In the genomic region with DNA sequence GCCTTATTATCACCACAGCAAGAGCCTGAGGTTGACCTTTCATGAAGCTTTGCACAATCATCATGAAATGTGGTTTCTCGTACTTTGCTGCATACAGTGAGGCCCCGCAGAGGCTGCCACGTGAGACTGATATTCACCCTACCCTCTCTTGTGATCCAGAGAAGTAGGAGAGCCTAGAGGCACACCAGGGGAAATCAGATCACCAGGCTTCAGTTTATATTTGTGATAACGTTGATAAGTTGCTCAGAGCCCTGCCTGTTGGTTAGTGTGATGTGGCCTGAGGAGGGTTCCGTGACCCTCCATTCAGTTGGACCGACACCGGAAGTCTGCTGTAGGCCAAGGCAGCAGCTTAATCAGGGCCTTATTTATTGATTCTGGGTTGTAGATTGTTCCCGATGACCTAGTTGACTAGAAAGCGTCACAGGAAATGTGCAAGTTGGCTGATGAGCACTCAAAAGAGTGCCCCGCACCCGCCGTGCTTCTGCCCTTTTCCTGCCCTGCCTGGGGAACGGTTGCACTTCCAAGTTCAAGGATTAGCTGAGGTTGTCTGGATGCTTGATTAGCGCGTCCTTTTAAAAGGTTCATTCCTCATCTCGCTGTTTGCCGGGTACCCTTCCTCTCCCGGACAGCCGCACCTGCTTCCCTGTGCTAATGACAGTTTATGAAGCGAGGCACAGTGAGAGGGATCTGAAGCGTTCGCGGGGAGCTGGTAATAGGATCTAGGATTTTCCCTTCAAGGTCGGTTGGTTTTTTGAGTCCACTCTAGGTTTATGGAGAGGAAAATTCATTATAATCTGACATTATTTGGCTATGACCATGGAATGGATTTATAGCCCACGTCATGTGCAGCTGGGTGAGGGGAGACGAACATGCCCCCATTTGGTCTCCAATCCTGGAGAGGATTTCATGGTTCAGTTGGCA, we compare ENCODE assay signal across 13 cellular contexts.
A peak's percentile ranks its signal among the peaks of the same experiment; 100 is the strongest.
DNase-seq lines count a peak whose midpoint lies in the region; ATAC-seq and TF ChIP-seq lines count a peak whose summit lies in the region.
"Had no signal": no experiment of that assay in that cellular context is flagged by ENCODE, and none has a peak within 500 bp of the region (broad histone marks: within the 10 kb centered on the region; RNA-seq: fewer than 3 reads in every experiment).

No MANE protein-coding gene starts in this region.

- peak; percentile 83 for ATAC-seq in activated naive CD8-positive, alpha-beta T cell treated with anti-CD3 and anti-CD28 coated beads, Interleukin-2, amount 50 U/mL, for 24 hours
- ATAC-seq in GM21528 (IDR thresholded peaks at IDR 0.05; ENCODE audit: low FRiP score, unreplicated experiment), result no peak
- no peak for ATAC-seq in HG03442 (IDR thresholded peaks at IDR 0.05; ENCODE audit: unreplicated experiment)

- H3K27me3 Mint-ChIP-seq in activated naive CD8-positive, alpha-beta T cell treated with anti-CD3 and anti-CD28 coated beads, Interleukin-2, amount 50 U/mL, for 24 hours, result no peaks in the 10 kb centered on the region
- H3K27me3 Mint-ChIP-seq in progenitor cell of endocrine pancreas, result no peaks in the 10 kb centered on the region

- 84% methylated on average over 24 of the region's 26 CpGs for WGBS in esophagus muscularis mucosa

- no peaks in the 10 kb centered on the region for H3K9me3 Mint-ChIP-seq in activated naive CD8-positive, alpha-beta T cell treated with anti-CD3 and anti-CD28 coated beads, Interleukin-2, amount 50 U/mL, for 24 hours
- H3K9me3 Mint-ChIP-seq in progenitor cell of endocrine pancreas (ENCODE audit: low read depth), result no peaks in the 10 kb centered on the region
- H3K9me3 Mint-ChIP-seq: memory B cell had no signal

- peak overlapping the region; percentile 64 for H3K27ac Mint-ChIP-seq in activated naive CD8-positive, alpha-beta T cell treated with anti-CD3 and anti-CD28 coated beads, Interleukin-2, amount 50 U/mL, for 24 hours
- peak overlapping the region; percentile 51 for H3K27ac Mint-ChIP-seq in progenitor cell of endocrine pancreas
- H3K27ac Mint-ChIP-seq: memory B cell had no signal

- no peaks in the 10 kb centered on the region for H3K36me3 Mint-ChIP-seq in activated naive CD8-positive, alpha-beta T cell treated with anti-CD3 and anti-CD28 coated beads, Interleukin-2, amount 50 U/mL, for 24 hours (ENCODE audit: low read depth)
- H3K36me3 Mint-ChIP-seq in progenitor cell of endocrine pancreas (ENCODE audit: insufficient read depth), result no peaks in the 10 kb centered on the region
- H3K36me3 Mint-ChIP-seq: memory B cell had no signal

- no peak for TF ChIP-seq CTCF in progenitor cell of endocrine pancreas (IDR thresholded peaks at IDR 0.05; ENCODE audit: unreplicated experiment)
- no peak for TF ChIP-seq CTCF in esophagus muscularis mucosa (IDR thresholded peaks at IDR 0.05)

- DNase-seq in NCI-H748 (lab: John Stamatoyannopoulos, UW; ENCODE audit: unreplicated experiment), result peak; percentile 38
- DNase-seq in NCI-H748 treated with DMSO at 0.1 percent for 48 hours (lab: John Stamatoyannopoulos, UW), result no peak
- DNase-seq in NCI-H2171 (lab: John Stamatoyannopoulos, UW), result peak; percentile 35
- peak; percentile 9 for DNase-seq in activated naive CD8-positive, alpha-beta T cell treated with anti-CD3 and anti-CD28 coated beads, Interleukin-2, amount 50 U/mL, for 24 hours
- no peak for DNase-seq in progenitor cell of endocrine pancreas (ENCODE audit: low spot score, unreplicated experiment)
- no peak for DNase-seq in esophagus muscularis mucosa (ENCODE audit: extremely low spot score)
- DNase-seq: EL, glutamatergic neuron had no signal

- H3K4me1 Mint-ChIP-seq in activated naive CD8-positive, alpha-beta T cell treated with anti-CD3 and anti-CD28 coated beads, Interleukin-2, amount 50 U/mL, for 24 hours, result peaks cover 26% of the 10 kb centered on the region
- H3K4me1 Mint-ChIP-seq in progenitor cell of endocrine pancreas (ENCODE audit: low read depth), result peaks cover 1% of the 10 kb centered on the region
- H3K4me1 Mint-ChIP-seq: memory B cell had no signal

- intact Hi-C loops in esophagus muscularis mucosa (cut with DNase I), result no loop called here

- H3K4me3 Mint-ChIP-seq in activated naive CD8-positive, alpha-beta T cell treated with anti-CD3 and anti-CD28 coated beads, Interleukin-2, amount 50 U/mL, for 24 hours, result no peak overlapping the region
- H3K4me3 Mint-ChIP-seq in progenitor cell of endocrine pancreas (ENCODE audit: low read depth), result no peak overlapping the region
- H3K4me3 Mint-ChIP-seq: memory B cell had no signal

- no peaks in the 10 kb centered on the region for H3K9me3 ChIP-seq in esophagus muscularis mucosa
- H3K9me3 ChIP-seq: Peyer's patch, right atrium auricular region had no signal

- no peak overlapping the region for H3K4me3 ChIP-seq in esophagus muscularis mucosa
- H3K4me3 ChIP-seq: Peyer's patch, right atrium auricular region had no signal

- H3K4me1 ChIP-seq in esophagus muscularis mucosa, result peaks cover 10 to 28% (median 18%) of the 10 kb centered on the region in 4 donors

- no peaks in the 10 kb centered on the region for H3K36me3 ChIP-seq in esophagus muscularis mucosa
- H3K36me3 ChIP-seq: Peyer's patch, right atrium auricular region had no signal

- TF ChIP-seq EP300 in esophagus muscularis mucosa (IDR thresholded peaks at IDR 0.05), result no peak

- no peaks in the 10 kb centered on the region for H3K27me3 ChIP-seq in esophagus muscularis mucosa
- H3K27me3 ChIP-seq: Peyer's patch, right atrium auricular region had no signal

- no peak overlapping the region for H3K27ac ChIP-seq in esophagus muscularis mucosa (replicated peaks in 1 of 4)
- H3K27ac ChIP-seq: Peyer's patch, right atrium auricular region had no signal

- no peak for TF ChIP-seq POLR2A in esophagus muscularis mucosa (IDR thresholded peaks at IDR 0.05; ENCODE audit: low read depth)

Comparison
In these comparisons a context has a peak if more than half of its experiments do, and no peak if none do; other contexts are left out.
1. DNase-seq: peak in NCI-H748 (single experiment), NCI-H2171 (single experiment) and activated naive CD8-positive, alpha-beta T cell treated with anti-CD3 and anti-CD28 coated beads, Interleukin-2, amount 50 U/mL, for 24 hours (single experiment); none in NCI-H748 treated with DMSO at 0.1 percent for 48 hours (single experiment), progenitor cell of endocrine pancreas (single experiment) and esophagus muscularis mucosa (single experiment).